In the genomic region with DNA sequence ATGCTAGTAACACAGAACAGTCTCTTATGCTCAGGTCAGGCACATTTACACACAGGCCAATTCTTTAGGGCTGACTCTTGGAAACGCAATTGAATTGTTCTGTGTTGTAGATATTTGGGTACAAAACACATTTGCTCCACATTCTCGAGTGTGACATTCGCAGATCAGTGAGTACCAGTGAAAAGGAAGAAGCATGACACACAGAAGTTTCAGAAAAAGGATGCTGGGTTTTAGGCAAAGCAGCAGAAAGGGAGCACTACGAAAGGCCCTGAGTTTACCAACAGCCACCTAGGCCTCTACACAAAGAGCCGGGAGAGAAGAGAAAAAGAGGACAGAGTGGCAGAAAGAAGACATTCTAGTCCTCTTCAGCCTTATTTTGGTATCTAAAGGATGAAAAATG, we compare ENCODE assay signal across 15 cellular contexts.
A peak's percentile ranks its signal among the peaks of the same experiment; 100 is the strongest.
DNase-seq lines count a peak whose midpoint lies in the region; ATAC-seq and FAIRE-seq lines count a peak whose summit lies in the region.
"Had no signal": no experiment of that assay in that cellular context is flagged by ENCODE, and none has a peak within 500 bp of the region (broad histone marks: within the 10 kb centered on the region; RNA-seq: fewer than 3 reads in every experiment).

No MANE protein-coding gene starts in this region.

- peaks cover 100% of the 10 kb centered on the region for H3K4me1 ChIP-seq in CD4-positive, alpha-beta memory T cell (ENCODE audit: insufficient read depth, low read length)
- H3K4me1 ChIP-seq: colonic mucosa had no signal

- no peaks in the 10 kb centered on the region for H3K27me3 ChIP-seq in CD4-positive, alpha-beta memory T cell (ENCODE audit: insufficient read depth, low read length)
- H3K27me3 ChIP-seq: colonic mucosa had no signal

- no peak for DNase-seq in CD4-positive, alpha-beta memory T cell
- DNase-seq in effector memory CD8-positive, alpha-beta T cell = no peak
- DNase-seq in HTR-8/SVneo (ENCODE audit: insufficient read length, low spot score) = no peak
- DNase-seq in GM19238 (ENCODE audit: insufficient read length, low spot score) = no peak
- DNase-seq in stimulated activated CD4-positive, alpha-beta T cell treated with anti-CD3 and anti-CD28 coated beads, Interleukin-4, amount 100 ng/mL, for 4 hours = no peak
- no peak for DNase-seq in NCI-H1105 (lab: John Stamatoyannopoulos, UW)
- DNase-seq: activated effector memory CD4-positive, alpha-beta T cell treated with anti-CD3 and anti-CD28 coated beads, Interleukin-2, amount 50 U/mL, for 16 hours; colonic mucosa; left ventricle myocardium inferior; NCI-H1417 had no signal

- ATAC-seq in GM19372 (IDR thresholded peaks at IDR 0.05; ENCODE audit: low read depth, unreplicated experiment) = peak; percentile 34
- peak; percentile 29 for ATAC-seq in HG03460 (IDR thresholded peaks at IDR 0.05; ENCODE audit: unreplicated experiment)
- ATAC-seq in effector memory CD8-positive, alpha-beta T cell (replicated peaks) = no peak

- intact Hi-C loops in CD4-positive, alpha-beta memory T cell (cut with micrococcal nuclease) = loop anchor here (5.0 kb wide), 2 partner anchors 157 to 368 kb away; no protein-coding TSS in a partner anchor

- H3K4me3 Mint-ChIP-seq in CD4-positive, alpha-beta memory T cell = peak overlapping the region in 7 of 8 donors; percentile 51 to 81 (median 75)
- peak overlapping the region; percentile 38 to 53 for H3K4me3 Mint-ChIP-seq in effector memory CD8-positive, alpha-beta T cell
- H3K4me3 Mint-ChIP-seq: type B pancreatic cell had no signal

- peaks cover 0 to 12% (median 3%) of the 10 kb centered on the region in 8 donors for H3K9me3 Mint-ChIP-seq in CD4-positive, alpha-beta memory T cell
- H3K9me3 Mint-ChIP-seq in effector memory CD8-positive, alpha-beta T cell = no peaks in the 10 kb centered on the region

- peaks cover 6 to 8% of the 10 kb centered on the region in 2 donors for H3K36me3 Mint-ChIP-seq in CD4-positive, alpha-beta memory T cell
- H3K36me3 Mint-ChIP-seq in effector memory CD8-positive, alpha-beta T cell (ENCODE audit: insufficient read depth) = no peaks in the 10 kb centered on the region
- H3K36me3 Mint-ChIP-seq: type B pancreatic cell had no signal

- no peaks in the 10 kb centered on the region for H3K27me3 Mint-ChIP-seq in CD4-positive, alpha-beta memory T cell
- no peaks in the 10 kb centered on the region for H3K27me3 Mint-ChIP-seq in effector memory CD8-positive, alpha-beta T cell
- H3K27me3 Mint-ChIP-seq: progenitor cell of endocrine pancreas, type B pancreatic cell had no signal

- CTCF ChIA-PET in CD4-positive, alpha-beta memory T cell (lab: Charles Lee; ENCODE audit: partially characterized antibody) = interaction anchor here (1.3 to 3.3 kb wide), 2 partner anchors 255 to 409 kb away, joined by 3 to 14 read pairs; partner anchors contain the start of gene BTG1

- peak overlapping the region; percentile 72 for H3K27ac ChIP-seq in CD4-positive, alpha-beta memory T cell (ENCODE audit: low read depth, low read length)
- H3K27ac ChIP-seq: colonic mucosa had no signal

- H3K4me1 Mint-ChIP-seq in CD4-positive, alpha-beta memory T cell = peaks cover 85 to 100% (median 96%) of the 10 kb centered on the region in 4 donors
- H3K4me1 Mint-ChIP-seq in effector memory CD8-positive, alpha-beta T cell (ENCODE audit: low read depth in 2 of 2) = peaks cover 58 to 84% of the 10 kb centered on the region in 2 donors

- no peak for FAIRE-seq in HTR-8/SVneo (lab: Jason Lieb, UNC)
- FAIRE-seq: frontal cortex had no signal

- H3K27ac Mint-ChIP-seq in CD4-positive, alpha-beta memory T cell = peak overlapping the region; percentile 93 to 98 (median 97)
- peak overlapping the region; percentile 73 to 90 for H3K27ac Mint-ChIP-seq in effector memory CD8-positive, alpha-beta T cell
- H3K27ac Mint-ChIP-seq: progenitor cell of endocrine pancreas, type B pancreatic cell had no signal

- no peaks in the 10 kb centered on the region for H3K36me3 ChIP-seq in CD4-positive, alpha-beta memory T cell (ENCODE audit: insufficient read depth, low read length)
- H3K36me3 ChIP-seq: colonic mucosa, left ventricle myocardium inferior had no signal

- POLR2A ChIA-PET in CD4-positive, alpha-beta memory T cell (lab: Charles Lee; ENCODE audit: partially characterized antibody) = interaction anchor here (1.5 to 16.5 kb wide), 4 partner anchors 14 to 255 kb away, joined by 4 to 630 read pairs (median 13); partner anchors contain the start of gene BTG1

- no peak overlapping the region for H3K4me3 ChIP-seq in CD4-positive, alpha-beta memory T cell (ENCODE audit: low read length in 2 of 2)
- H3K4me3 ChIP-seq: colonic mucosa, left ventricle myocardium inferior had no signal

- no peaks in the 10 kb centered on the region for H3K9me3 ChIP-seq in CD4-positive, alpha-beta memory T cell (ENCODE audit: control insufficient read depth in 1 of 2, low read length in 2 of 2)
- H3K9me3 ChIP-seq: colonic mucosa, left ventricle myocardium inferior had no signal
